In genomic region chr22:39537981-39538380, GRCh38 we compare ENCODE assay signal across 32 cellular contexts. TPM values are rescaled to one million over a fixed set of nuclear protein-coding genes. Genes with fewer than 3 reads are reported as not detected.
"Had no signal": no experiment of that assay in that cellular context is flagged by ENCODE, and none has a peak within 500 bp of the region (broad histone marks: within the 10 kb centered on the region; RNA-seq: fewer than 3 reads in every experiment).

No MANE protein-coding gene starts in this region.

- H3K36me3 ChIP-seq: esophagus muscularis mucosa, gastroesophageal sphincter, heart left ventricle, left lung, neural progenitor cell, suprapubic skin, transverse colon, upper lobe of right lung, uterus had no signal

- H3K79me2 ChIP-seq: hepatocyte, parathyroid adenoma had no signal

- H3K4me3 Mint-ChIP-seq: naive thymus-derived CD4-positive, alpha-beta T cell; nephron; neural progenitor cell; stimulated activated naive CD8-positive, alpha-beta T cell treated with anti-CD3 and anti-CD28 coated beads, Interleukin-15, amount 100 ng/mL, for 72 hours had no signal

- H3K4me1 ChIP-seq: foreskin keratinocyte, parathyroid adenoma had no signal

- H3K4me1 Mint-ChIP-seq: nephron had no signal

- ATAC-seq: foreskin keratinocyte; gastroesophageal sphincter; heart left ventricle; left cardiac atrium; left lung; naive thymus-derived CD4-positive, alpha-beta T cell; sciatic nerve; stimulated activated naive CD8-positive, alpha-beta T cell treated with anti-CD3 and anti-CD28 coated beads, Interleukin-15, amount 100 ng/mL, for 72 hours; upper lobe of right lung had no signal

- H3K9ac ChIP-seq: neural progenitor cell, parathyroid adenoma had no signal

- H3K9me3 Mint-ChIP-seq: naive thymus-derived CD4-positive, alpha-beta T cell; nephron; neural progenitor cell; stimulated activated naive CD8-positive, alpha-beta T cell treated with anti-CD3 and anti-CD28 coated beads, Interleukin-15, amount 100 ng/mL, for 72 hours had no signal

- FAIRE-seq: endothelial cell of umbilical vein, islet of Langerhans had no signal

- H3K36me3 Mint-ChIP-seq: naive thymus-derived CD4-positive, alpha-beta T cell; neural progenitor cell had no signal

- H3K9me3 ChIP-seq: esophagus muscularis mucosa, gastroesophageal sphincter, heart left ventricle, left lung, suprapubic skin, transverse colon, upper lobe of right lung, uterus had no signal

- H3K4me2 ChIP-seq: hepatocyte, neural progenitor cell, smooth muscle cell had no signal

- H3K4me3 ChIP-seq: esophagus muscularis mucosa, gastroesophageal sphincter, heart left ventricle, hepatocyte, left lung, neural progenitor cell, smooth muscle cell, suprapubic skin, transverse colon, upper lobe of right lung, uterus had no signal

- H3K27ac ChIP-seq: esophagus muscularis mucosa, foreskin keratinocyte, gastroesophageal sphincter, heart left ventricle, hepatocyte, left lung, neural progenitor cell, parathyroid adenoma, suprapubic skin, transverse colon, upper lobe of right lung, uterus had no signal

- H3K27me3 ChIP-seq: foreskin keratinocyte, hepatocyte, uterus had no signal

- H3K27ac Mint-ChIP-seq: naive thymus-derived CD4-positive, alpha-beta T cell; nephron; neural progenitor cell; progenitor cell of endocrine pancreas; stimulated activated naive CD8-positive, alpha-beta T cell treated with anti-CD3 and anti-CD28 coated beads, Interleukin-15, amount 100 ng/mL, for 72 hours had no signal

- H2AFZ ChIP-seq: hepatocyte, neural progenitor cell, parathyroid adenoma had no signal

- DNase-seq: dermis blood vessel endothelial cell; effector memory CD4-positive, alpha-beta T cell; foreskin keratinocyte; left cardiac atrium; left lung; mesendoderm; midbrain; naive thymus-derived CD4-positive, alpha-beta T cell; stimulated activated CD4-positive, alpha-beta T cell treated with anti-CD3 and anti-CD28 coated beads, Interleukin-12 subunit alpha, Interleukin-12 subunit beta, amount 100 ng/mL, for 4 hours; stimulated activated CD4-positive, alpha-beta T cell treated with anti-CD3 and anti-CD28 coated beads, Interleukin-1b, Interleukin-23, amount 100 ng/mL, for 48 hours; stimulated activated CD4-positive, alpha-beta T cell treated with anti-CD3 and anti-CD28 coated beads, Interleukin-4, amount 100 ng/mL, for 1 hour; stimulated activated CD8-positive, alpha-beta memory T cell treated with anti-CD3 and anti-CD28 coated beads, Interleukin-4, amount 100 ng/mL, for 48 hours; stimulated activated naive CD4-positive, alpha-beta T cell; stimulated activated naive CD8-positive, alpha-beta T cell treated with anti-CD3 and anti-CD28 coated beads, Interleukin-15, amount 100 ng/mL, for 72 hours; transverse colon; upper lobe of right lung; uterus had no signal

RNA-seq across cellular contexts. Expression of gene CACNA1I, which starts 32.6 kb away (rescaled TPM):
- total RNA-seq: dermis blood vessel endothelial cell, endothelial cell of umbilical vein, kidney epithelial cell, lung microvascular endothelial cell, smooth muscle cell had no signal
- polyA plus RNA-seq: endothelial cell of umbilical vein, foreskin keratinocyte, smooth muscle cell had no signal
